9 cellular contexts compared by ENCODE assay signal in the genomic region with DNA sequence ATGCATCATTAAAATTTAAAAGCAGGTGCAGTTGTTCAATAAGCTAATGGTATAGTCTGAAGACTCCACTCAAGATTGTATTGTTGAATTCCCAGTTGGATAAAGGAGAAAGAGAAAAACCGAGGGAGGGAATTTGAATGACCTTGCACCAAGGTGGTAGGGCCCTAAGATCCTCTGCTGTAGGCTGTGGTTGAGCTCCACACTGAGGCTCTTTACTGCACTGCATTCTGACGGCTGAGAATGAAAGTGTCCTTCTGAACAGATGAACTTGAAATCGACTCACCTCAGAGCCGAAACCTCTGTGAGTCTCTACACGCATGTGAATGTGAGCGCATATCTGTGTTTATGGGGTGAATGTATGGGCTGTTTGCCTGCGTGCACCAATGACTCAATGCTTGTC.
A peak's percentile ranks its signal among the peaks of the same experiment; 100 is the strongest.
DNase-seq lines count a peak whose midpoint lies in the region; ATAC-seq and TF ChIP-seq lines count a peak whose summit lies in the region.
"Had no signal": no experiment of that assay in that cellular context is flagged by ENCODE, and none has a peak within 500 bp of the region (broad histone marks: within the 10 kb centered on the region; RNA-seq: fewer than 3 reads in every experiment).

No MANE protein-coding gene starts in this region.

- H3K27me3 ChIP-seq in H7 (ENCODE audit: control insufficient read depth, insufficient read depth, low read length) (no peaks in the 10 kb centered on the region), neuronal stem cell (ENCODE audit: control insufficient read depth in 3 of 3, insufficient read depth in 3 of 3, low read depth in 1 of 3, low read length in 3 of 3) (no peaks in the 10 kb centered on the region)

- H4K91ac ChIP-seq in neuronal stem cell (ENCODE audit: low read depth, low read length, poor library complexity), result no peak overlapping the region

- H3K27ac Mint-ChIP-seq in chondrocyte (ENCODE audit: unreplicated experiment), result no peak overlapping the region
- H3K27ac Mint-ChIP-seq: IgD-negative memory B cell had no signal

- no peak overlapping the region for H3K14ac ChIP-seq in neuronal stem cell (ENCODE audit: low read length)

- ATAC-seq in activated CD4-positive, CD25-positive, alpha-beta regulatory T cell treated with anti-CD3 and anti-CD28 coated beads, Interleukin-2, amount 50 U/mL, for 24 hours, result no peak
- ATAC-seq in HG03108 (IDR thresholded peaks at IDR 0.05; ENCODE audit: unreplicated experiment) (no peak), HG03354 (IDR thresholded peaks at IDR 0.05; ENCODE audit: poor library complexity, severe bottlenecking, unreplicated experiment) (no peak)
- no peak for ATAC-seq in stimulated activated naive CD8-positive, alpha-beta T cell treated with anti-CD3 and anti-CD28 coated beads, Interleukin-15, Interleukin-2, amounts not matched to agents 100 U/mL and 50 U/mL, for 24 hours

- no peak overlapping the region for H3K23ac ChIP-seq in neuronal stem cell (ENCODE audit: low read depth, low read length, poor library complexity)

- H3K27me3 Mint-ChIP-seq in chondrocyte (ENCODE audit: low read depth), result peaks cover 18% of the 10 kb centered on the region
- H3K27me3 Mint-ChIP-seq: IgD-negative memory B cell had no signal

- WGBS in neuronal stem cell (ENCODE audit: extremely low coverage in 2 of 2, insufficient read length in 2 of 2, insufficient replicate concordance in 1 of 2), 2 donors, result no CpG with 5 or more reads among the region's 7 CpGs

- H2BK5ac ChIP-seq in neuronal stem cell (ENCODE audit: low read length), result no peak overlapping the region

- no peak overlapping the region for H3K9ac ChIP-seq in neuronal stem cell (ENCODE audit: low read depth, low read length, poor library complexity)

- peaks cover 3% of the 10 kb centered on the region for H3K9me3 Mint-ChIP-seq in chondrocyte (ENCODE audit: low read depth)

- H3K4me3 Mint-ChIP-seq in chondrocyte (ENCODE audit: unreplicated experiment), result no peak overlapping the region
- H3K4me3 Mint-ChIP-seq: IgD-negative memory B cell had no signal

- peaks cover 8% of the 10 kb centered on the region for H3K4me1 Mint-ChIP-seq in chondrocyte (ENCODE audit: low read depth)

- peak overlapping the region; percentile 17 for H2AFZ ChIP-seq in neuronal stem cell (ENCODE audit: low read length)

- DNase-seq in H7 (peak; percentile 22), NCI-H2171 (lab: John Stamatoyannopoulos, UW) (peak; percentile 47), chondrocyte (ENCODE audit: low spot score) (no peak), neuronal stem cell (ENCODE audit: low spot score) (peak; percentile 40)
- DNase-seq in stimulated activated naive CD8-positive, alpha-beta T cell treated with anti-CD3 and anti-CD28 coated beads, Interleukin-15, Interleukin-2, amounts not matched to agents 100 U/mL and 50 U/mL, for 24 hours, result no peak

- no peak overlapping the region for H3K18ac ChIP-seq in neuronal stem cell (ENCODE audit: low read length)

- no peak overlapping the region for H3K27ac ChIP-seq in neuronal stem cell (replicated peaks; ENCODE audit: low read length)

- H3K79me1 ChIP-seq in neuronal stem cell (ENCODE audit: low read depth, low read length), result no peaks in the 10 kb centered on the region

- peak; percentile 80 for TF ChIP-seq CTCF in chondrocyte (IDR thresholded peaks at IDR 0.05)

- no peak overlapping the region for H2BK12ac ChIP-seq in neuronal stem cell (ENCODE audit: low read length)

- no peak overlapping the region for H3K4me2 ChIP-seq in neuronal stem cell (ENCODE audit: insufficient read depth, low read length, poor library complexity, severe bottlenecking)

- no peaks in the 10 kb centered on the region for H3K9me3 ChIP-seq in neuronal stem cell (replicated peaks in 1 of 2; ENCODE audit: control insufficient read depth in 2 of 2, insufficient read depth in 1 of 2, low read depth in 1 of 2, low read length in 2 of 2)

- no peak overlapping the region for H3K4ac ChIP-seq in neuronal stem cell (ENCODE audit: low read length)

- H3K4me3 ChIP-seq in H7 (ENCODE audit: insufficient read depth, low read depth, low read length) (no peak overlapping the region), neuronal stem cell (ENCODE audit: low read length in 2 of 2) (no peak overlapping the region)

- no peak overlapping the region for H4K8ac ChIP-seq in neuronal stem cell (ENCODE audit: low read depth, low read length)

- peaks cover 0 to 1% of the 10 kb centered on the region in 2 donors for H3K4me1 ChIP-seq in neuronal stem cell (ENCODE audit: control insufficient read depth in 2 of 2, insufficient read depth in 1 of 2, low read depth in 1 of 2, low read length in 2 of 2)

- no peak overlapping the region for H2BK120ac ChIP-seq in neuronal stem cell (ENCODE audit: low read depth, low read length)

- H3K36me3 ChIP-seq in H7 (replicated peaks; ENCODE audit: control insufficient read depth, insufficient read depth, low read length) (no peaks in the 10 kb centered on the region), neuronal stem cell (replicated peaks in 1 of 2; ENCODE audit: control insufficient read depth in 2 of 2, insufficient read depth in 2 of 2, low read length in 2 of 2) (no peaks in the 10 kb centered on the region)

- no peak overlapping the region for H2BK15ac ChIP-seq in neuronal stem cell (ENCODE audit: low read length)

- no peak overlapping the region for H2AK5ac ChIP-seq in neuronal stem cell (ENCODE audit: low read depth, low read length)

- no peaks in the 10 kb centered on the region for H3K36me3 Mint-ChIP-seq in chondrocyte (ENCODE audit: low read depth)
- H3K36me3 Mint-ChIP-seq: IgD-negative memory B cell had no signal

Comparison
In these comparisons a context has a peak if more than half of its experiments do, and no peak if none do; other contexts are left out.
1. DNase-seq: peak in H7 (single experiment), NCI-H2171 (single experiment) and neuronal stem cell (single experiment); none in chondrocyte (single experiment) and stimulated activated naive CD8-positive, alpha-beta T cell treated with anti-CD3 and anti-CD28 coated beads, Interleukin-15, Interleukin-2, amounts not matched to agents 100 U/mL and 50 U/mL, for 24 hours (single experiment).